ENCODE assay signal across 9 cellular contexts in genomic region chr17:136534-136933, GRCh38. TPM values are rescaled to one million over a fixed set of nuclear protein-coding genes. Genes with fewer than 3 reads are reported as not detected.
A peak's percentile ranks its signal among the peaks of the same experiment; 100 is the strongest.
DNase-seq lines count a peak whose midpoint lies in the region; ATAC-seq and TF ChIP-seq lines count a peak whose summit lies in the region.
"Not testable (repeated sequence)": the region's sequence is repeated elsewhere in the genome, so short reads cannot be mapped to it uniquely, and the experiment has no call there.
"Had no signal": no experiment of that assay in that cellular context is flagged by ENCODE, and none has a peak within 500 bp of the region (broad histone marks: within the 10 kb centered on the region; RNA-seq: fewer than 3 reads in every experiment).

No MANE protein-coding gene starts in this region.

- H3K27me3 ChIP-seq in CD4-positive, alpha-beta T cell (ENCODE audit: control insufficient read depth, insufficient read depth, low read length); heart left ventricle; parathyroid adenoma (ENCODE audit: control insufficient read depth, insufficient read depth, low read length): not testable (repeated sequence)

- not testable (repeated sequence) for H3K36me3 ChIP-seq in heart left ventricle; parathyroid adenoma (ENCODE audit: control insufficient read depth, insufficient read depth, low read length)

- not testable (repeated sequence) for TF ChIP-seq POLR2A in heart left ventricle (IDR thresholded peaks at IDR 0.05)

- CTCF ChIA-PET in CD4-positive, alpha-beta T cell (lab: Charles Lee), result not testable (repeated sequence)

- H3K4me3 ChIP-seq in LNCaP clone FGC (ENCODE audit: low read depth, low read length); heart left ventricle; parathyroid adenoma (ENCODE audit: low read depth, low read length): not testable (repeated sequence)

- not testable (repeated sequence) for H3K36me3 Mint-ChIP-seq in CD4-positive, alpha-beta T cell (ENCODE audit: low read depth); activated naive CD8-positive, alpha-beta T cell treated with anti-CD3 and anti-CD28 coated beads, Interleukin-2, amount 50 U/mL, for 24 hours (ENCODE audit: low read depth)

- not testable (repeated sequence) for H3K9me3 Mint-ChIP-seq in CD4-positive, alpha-beta T cell; activated naive CD8-positive, alpha-beta T cell treated with anti-CD3 and anti-CD28 coated beads, Interleukin-2, amount 50 U/mL, for 24 hours

- H3K4me1 Mint-ChIP-seq in CD4-positive, alpha-beta T cell (ENCODE audit: low read depth); activated naive CD8-positive, alpha-beta T cell treated with anti-CD3 and anti-CD28 coated beads, Interleukin-2, amount 50 U/mL, for 24 hours: not testable (repeated sequence)

- H3K4me3 Mint-ChIP-seq in CD4-positive, alpha-beta T cell; activated naive CD8-positive, alpha-beta T cell treated with anti-CD3 and anti-CD28 coated beads, Interleukin-2, amount 50 U/mL, for 24 hours: not testable (repeated sequence)

- ATAC-seq in CD4-positive, alpha-beta T cell (ENCODE audit: poor library complexity), result peak; percentile 79
- ATAC-seq in GM21717 (IDR thresholded peaks at IDR 0.05; ENCODE audit: unreplicated experiment) (peak; percentile 67), heart left ventricle (peak; percentile 74 to 95 (median 90))
- ATAC-seq in activated naive CD8-positive, alpha-beta T cell treated with anti-CD3 and anti-CD28 coated beads, Interleukin-2, amount 50 U/mL, for 24 hours, result peak; percentile 92

- 1 to 5% methylated on average over 3 of the region's 4 CpGs; no CpG with 5 or more reads in 2 of the 4 donors for WGBS in heart left ventricle, 4 donors

- POLR2A ChIA-PET in CD4-positive, alpha-beta T cell (lab: Charles Lee), result not testable (repeated sequence)

- not testable (repeated sequence) for H3K4me2 ChIP-seq in parathyroid adenoma (ENCODE audit: low read length)

- not testable (repeated sequence) for H3K9me3 ChIP-seq in CD4-positive, alpha-beta T cell (ENCODE audit: control insufficient read depth, low read length); heart left ventricle; parathyroid adenoma (ENCODE audit: control insufficient read depth, low read length)

- H3K27ac ChIP-seq in CD4-positive, alpha-beta T cell (ENCODE audit: low read depth, low read length); heart left ventricle; parathyroid adenoma: not testable (repeated sequence)

- peak; percentile 44 for TF ChIP-seq CTCF in CD4-positive, alpha-beta T cell (IDR thresholded peaks at IDR 0.05)
- TF ChIP-seq CTCF in LNCaP clone FGC (IDR thresholded peaks at IDR 0.05; ENCODE audit: control insufficient read depth, extremely low read depth, insufficient read depth), result peak; percentile 58
- peak; percentile 35 to 60 (median 54) for TF ChIP-seq CTCF in heart left ventricle (IDR thresholded peaks at IDR 0.05)
- peak; percentile 38 for TF ChIP-seq CTCF in parathyroid adenoma (IDR thresholded peaks at IDR 0.05)

- intact Hi-C loops in CD4-positive, alpha-beta T cell (cut with DNase I, micrococcal nuclease); heart left ventricle (cut with DNase I): not testable (repeated sequence)

- H3K27me3 Mint-ChIP-seq in CD4-positive, alpha-beta T cell; activated naive CD8-positive, alpha-beta T cell treated with anti-CD3 and anti-CD28 coated beads, Interleukin-2, amount 50 U/mL, for 24 hours: not testable (repeated sequence)

- DNase-seq in CD4-positive, alpha-beta T cell, result peak; percentile 53 to 81 (median 65)
- not testable (repeated sequence) for DNase-seq in LNCaP clone FGC (ENCODE audit: low read depth)
- DNase-seq in activated CD4-positive, alpha-beta T cell treated with anti-CD3 and anti-CD28 coated beads, Interleukin-2, amount 50 U/mL, for 24 hours (ENCODE audit: low read depth in 1 of 2, low spot score in 1 of 2), result peak; percentile 51 to 71
- peak; percentile 77 for DNase-seq in activated naive CD8-positive, alpha-beta T cell treated with anti-CD3 and anti-CD28 coated beads, Interleukin-2, amount 50 U/mL, for 24 hours
- DNase-seq in heart left ventricle, result peak; percentile 46 to 83 (median 71)
- DNase-seq in stimulated activated CD8-positive, alpha-beta memory T cell treated with anti-CD3 and anti-CD28 coated beads, Interleukin-4, amount 100 ng/mL, for 24 hours (ENCODE audit: low read depth), result peak; percentile 53

- not testable (repeated sequence) for H3K4me1 ChIP-seq in heart left ventricle, parathyroid adenoma

- not testable (repeated sequence) for H3K9ac ChIP-seq in parathyroid adenoma

- not testable (repeated sequence) for H3K79me2 ChIP-seq in parathyroid adenoma

- H2AFZ ChIP-seq in parathyroid adenoma, result not testable (repeated sequence)

- H3K27ac Mint-ChIP-seq in CD4-positive, alpha-beta T cell, result peak overlapping the region; percentile 51
- not testable (repeated sequence) for H3K27ac Mint-ChIP-seq in activated naive CD8-positive, alpha-beta T cell treated with anti-CD3 and anti-CD28 coated beads, Interleukin-2, amount 50 U/mL, for 24 hours

RNA-seq across cellular contexts. Expression of gene SCGB1C2, which starts 0.8 kb away (rescaled TPM):
- not detected for total RNA-seq in CD4-positive, alpha-beta T cell
- total RNA-seq in heart left ventricle, result not detected
- polyA plus RNA-seq in heart left ventricle, result not detected
- total RNA-seq: SK-MEL-5 had no signal

RNA-seq across cellular contexts. Expression of gene DOC2B, which starts 44.9 kb away (rescaled TPM):
- total RNA-seq in CD4-positive, alpha-beta T cell, result under 1 TPM; 0.08 to 0.34 TPM
- total RNA-seq in heart left ventricle, result 10 to 100 TPM in 2 of 9 donors, 1 to 10 TPM in 7; 1.7 to 13.0 (median 6.3) TPM
- polyA plus RNA-seq in heart left ventricle, result 1 to 10 TPM; 2.4 to 5.8 TPM
